In genomic region chr6:111057074-111057752, GRCh38 we compare ENCODE assay signal across 8 cellular contexts. TPM values are rescaled to one million over a fixed set of nuclear protein-coding genes. Genes with fewer than 3 reads are reported as not detected.
DNase-seq lines count a peak whose midpoint lies in the region; ATAC-seq and TF ChIP-seq lines count a peak whose summit lies in the region.

No MANE protein-coding gene starts in this region.

- BruUV-seq in A673 (replicated peaks; lab: Mats Ljungman, UMichigan), result no TSS peak

- intact Hi-C loops in A673 (cut with micrococcal nuclease; ENCODE audit: unreplicated experiment), result loop anchor here (1.0 kb wide), 1 partner anchor 153 kb away; no protein-coding TSS in a partner anchor

- WGBS in lung, 2 donors, result 44 to 59% methylated on average over 12 of the region's 12 CpGs

- POLR2A ChIA-PET in A673 (lab: Charles Lee; ENCODE audit: low non-redundant PET), result no interaction called here

- TF ChIP-seq CTCF in A673 (conservative IDR thresholded peaks at IDR 0.05; ENCODE audit: low read depth, low read length) (peak; percentile 91), lung (IDR thresholded peaks at IDR 0.05; ENCODE audit: control extremely low read depth, extremely low read depth) (peak; percentile 54)

- CTCF ChIA-PET in A673 (lab: Charles Lee), result interaction anchor here (0.5 to 2.2 kb wide), 6 partner anchors 9 to 986 kb away, joined by 3 to 16 read pairs (median 4); no protein-coding TSS in a partner anchor

- H3K36me3 ChIP-seq in A673 (ENCODE audit: insufficient read depth, low read length, poor library complexity, severe bottlenecking), result no peaks in the 10 kb centered on the region
- H3K36me3 ChIP-seq in lung (ENCODE audit: control insufficient read depth in 2 of 2, insufficient read depth in 2 of 2, low read length in 2 of 2), result no peaks in the 10 kb centered on the region

- H3K4me3 ChIP-seq in A673 (ENCODE audit: low read depth, low read length, poor library complexity, severe bottlenecking) (no peak overlapping the region), lung (no peak overlapping the region)

- DNase-seq in A673 (ENCODE audit: low spot score) (peak; percentile 72), GM03348 (ENCODE audit: low spot score) (peak; percentile 71), HuH-7 (ENCODE audit: low spot score) (peak; percentile 58), OCI-M2 (lab: John Stamatoyannopoulos, UW; ENCODE audit: unreplicated experiment) (peak; percentile 42), cerebellar cortex (ENCODE audit: low spot score) (peak; percentile 74), lung (ENCODE audit: low spot score) (no peak)

- no peaks in the 10 kb centered on the region for H3K9me3 ChIP-seq in A673 (ENCODE audit: low read depth, low read length, poor library complexity, severe bottlenecking)
- peaks cover 0 to 2% of the 10 kb centered on the region in 2 donors for H3K9me3 ChIP-seq in lung (ENCODE audit: control insufficient read depth in 2 of 2, insufficient read depth in 1 of 2, low read length in 1 of 2)

- ATAC-seq in lung (ENCODE audit: insufficient read depth, low FRiP score), result no peak
- no peak for ATAC-seq in HG02763 (IDR thresholded peaks at IDR 0.05; ENCODE audit: unreplicated experiment)
- ATAC-seq in HG03439 (IDR thresholded peaks at IDR 0.05; ENCODE audit: unreplicated experiment), result no peak

- H3K27ac ChIP-seq in A673 (ENCODE audit: low read depth, low read length, poor library complexity, severe bottlenecking), result no peak overlapping the region
- H3K27ac ChIP-seq in lung (ENCODE audit: low read depth in 1 of 2, low read length in 1 of 2), result no peak overlapping the region

- H3K4me1 ChIP-seq in A673 (ENCODE audit: insufficient read depth, low read length, poor library complexity, severe bottlenecking) (no peaks in the 10 kb centered on the region), lung (ENCODE audit: control insufficient read depth in 2 of 2, insufficient read depth in 2 of 2, low read length in 2 of 2) (no peaks in the 10 kb centered on the region)

- H3K27me3 ChIP-seq in A673 (replicated peaks; ENCODE audit: insufficient read depth, low read depth, low read length, poor library complexity) (no peaks in the 10 kb centered on the region), lung (ENCODE audit: control insufficient read depth, insufficient read depth) (no peaks in the 10 kb centered on the region)

RNA-seq across cellular contexts. Expression of gene SLC16A10, which starts 30.1 kb away (rescaled TPM):
- total RNA-seq in A673 (2021), result 6.0 and 7.9 TPM in 2 replicates
- total RNA-seq in lung, result 10 to 100 TPM in 1 of 2 donors, 1 to 10 TPM in 1; 9.2 to 10.5 TPM
- 10 to 100 TPM in 1 of 2 donors, 1 to 10 TPM in 1; 2.0 to 10.0 TPM for polyA plus RNA-seq in lung
